9 cellular contexts compared by ENCODE assay signal in the genomic region with DNA sequence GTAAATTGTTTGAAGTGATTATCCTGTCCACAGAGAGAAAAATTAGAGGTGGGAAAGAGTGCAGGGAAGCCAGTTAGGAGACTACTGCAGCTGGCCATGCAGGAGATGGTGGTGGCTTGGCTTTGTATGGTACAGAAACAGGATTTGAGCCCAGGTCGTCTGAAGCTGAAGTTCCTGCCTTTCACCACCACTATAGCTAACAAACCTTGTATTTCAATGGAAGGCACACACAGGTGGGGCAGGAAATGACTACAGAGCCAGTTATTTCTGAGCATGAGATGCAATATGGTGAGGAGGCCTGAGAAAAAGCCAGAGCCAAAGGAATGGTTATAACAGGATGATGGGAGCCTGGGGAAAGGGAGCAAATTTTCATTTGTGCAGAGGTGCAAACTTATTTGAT.
DNase-seq lines count a peak whose midpoint lies in the region; ATAC-seq, FAIRE-seq and TF ChIP-seq lines count a peak whose summit lies in the region.
"Had no signal": no experiment of that assay in that cellular context is flagged by ENCODE, and none has a peak within 500 bp of the region (broad histone marks: within the 10 kb centered on the region; RNA-seq: fewer than 3 reads in every experiment).

No MANE protein-coding gene starts in this region.

- TF ChIP-seq POLR2A in GM12892 (IDR thresholded peaks at IDR 0.05; ENCODE audit: low read depth, low read length): no peak
- TF ChIP-seq POLR2A in tibial nerve (IDR thresholded peaks at IDR 0.05): no peak

- no peak overlapping the region for H3K4me3 ChIP-seq in tibial nerve
- H3K4me3 ChIP-seq: vagina had no signal

- H3K27me3 ChIP-seq in tibial nerve: no peaks in the 10 kb centered on the region
- H3K27me3 ChIP-seq: vagina had no signal

- peak overlapping the region; percentile 80 for H3K27ac ChIP-seq in epithelial cell of prostate
- no peak overlapping the region for H3K27ac ChIP-seq in tibial nerve
- H3K27ac ChIP-seq: vagina had no signal

- no peak for TF ChIP-seq CTCF in tibial nerve (IDR thresholded peaks at IDR 0.05)

- no peaks in the 10 kb centered on the region for H3K36me3 ChIP-seq in tibial nerve
- H3K36me3 ChIP-seq: vagina had no signal

- no peaks in the 10 kb centered on the region for H3K9me3 ChIP-seq in tibial nerve
- H3K9me3 ChIP-seq: vagina had no signal

- H3K4me1 ChIP-seq in tibial nerve: peaks cover 0 to 6% (median 3%) of the 10 kb centered on the region in 4 donors
- H3K4me1 ChIP-seq: vagina had no signal

- TF ChIP-seq EP300 in tibial nerve (IDR thresholded peaks at IDR 0.05): no peak

- no peak for ATAC-seq in HG03521 (IDR thresholded peaks at IDR 0.05; ENCODE audit: unreplicated experiment)

- 55 to 74% methylated on average over 1 of the region's 1 CpG for WGBS in tibial nerve, 2 donors

- peak; percentile 72 for FAIRE-seq in GM12892 (lab: Jason Lieb, UNC)

- DNase-seq in DMS153 treated with DMSO at 0.1 percent for 48 hours (lab: John Stamatoyannopoulos, UW; ENCODE audit: unreplicated experiment): peak; percentile 51
- DNase-seq in GM12892 (ENCODE audit: insufficient read length): no peak
- peak; percentile 7 for DNase-seq in RKO (ENCODE audit: low spot score)
- no peak for DNase-seq in epithelial cell of prostate (ENCODE audit: low read depth, low spot score)
- no peak for DNase-seq in HK-2 (ENCODE audit: unreplicated experiment)
- DNase-seq in tibial nerve (ENCODE audit: low spot score in 2 of 2): no peak
- DNase-seq: naive B cell had no signal

Comparison
In these comparisons a context has a peak if more than half of its experiments do, and no peak if none do; other contexts are left out.
1. DNase-seq: peak in DMS153 treated with DMSO at 0.1 percent for 48 hours (single experiment) and RKO (single experiment); none in GM12892 (single experiment), epithelial cell of prostate (single experiment), HK-2 (single experiment) and tibial nerve (0 of 2).